ENCODE assay signal across 12 cellular contexts in genomic region chr6:105459884-105460283, GRCh38. TPM values are rescaled to one million over a fixed set of nuclear protein-coding genes. Genes with fewer than 3 reads are reported as not detected.
DNase-seq lines count a peak whose midpoint lies in the region; ATAC-seq, FAIRE-seq and TF ChIP-seq lines count a peak whose summit lies in the region.
"Had no signal": no experiment of that assay in that cellular context is flagged by ENCODE, and none has a peak within 500 bp of the region (broad histone marks: within the 10 kb centered on the region; RNA-seq: fewer than 3 reads in every experiment).

No MANE protein-coding gene starts in this region.

- H3K9ac ChIP-seq in adipocyte (ENCODE audit: low read length), result no peak overlapping the region
- H3K9ac ChIP-seq in keratinocyte (ENCODE audit: control insufficient read depth, extremely low read depth, insufficient read depth, low read length), result no peak overlapping the region

- no peaks in the 10 kb centered on the region for H3K36me3 Mint-ChIP-seq in CD8-positive, alpha-beta T cell
- H3K36me3 Mint-ChIP-seq: stimulated activated memory B cell treated with anti-CD40 and anti-IgM and Interleukin-4, amounts not matched to agents 10 μg/mL and 1 μg/mL and 100 μg/mL, for 72 hours had no signal

- peak overlapping the region; percentile 30 for H3K27ac ChIP-seq in CD8-positive, alpha-beta T cell (ENCODE audit: low read depth, low read length)
- H3K27ac ChIP-seq in keratinocyte (ENCODE audit: control insufficient read depth, insufficient read depth, low read length) (peak overlapping the region; percentile 83), right lobe of liver (no peak overlapping the region)

- no peaks in the 10 kb centered on the region for H3K9me3 Mint-ChIP-seq in CD8-positive, alpha-beta T cell

- peaks cover 39% of the 10 kb centered on the region for H3K4me1 Mint-ChIP-seq in CD8-positive, alpha-beta T cell (ENCODE audit: low read depth)

- H3K4me3 Mint-ChIP-seq in CD8-positive, alpha-beta T cell, result peak overlapping the region; percentile 33

- no peaks in the 10 kb centered on the region for H3K9me3 ChIP-seq in CD8-positive, alpha-beta T cell (ENCODE audit: low read length)
- H3K9me3 ChIP-seq in adipocyte (ENCODE audit: control insufficient read depth, low read length) (no peaks in the 10 kb centered on the region), keratinocyte (ENCODE audit: control insufficient read depth, low read depth, low read length) (peaks cover 1% of the 10 kb centered on the region), right lobe of liver (no peaks in the 10 kb centered on the region)

- no peak overlapping the region for H3K4me3 ChIP-seq in CD8-positive, alpha-beta T cell (ENCODE audit: low read depth, low read length)
- H3K4me3 ChIP-seq in adipocyte (ENCODE audit: low read length), result no peak overlapping the region
- no peak overlapping the region for H3K4me3 ChIP-seq in keratinocyte (ENCODE audit: control insufficient read depth in 2 of 3, extremely low read depth in 1 of 3, insufficient read depth in 2 of 3, low read depth in 1 of 3, low read length in 3 of 3)
- H3K4me3 ChIP-seq in right lobe of liver, result no peak overlapping the region
- H3K4me3 ChIP-seq: heart right ventricle had no signal

- no peak for DNase-seq in CD8-positive, alpha-beta T cell
- DNase-seq in LoVo (ENCODE audit: low spot score), result peak; percentile 26
- peak; percentile 7 for DNase-seq in adipocyte (ENCODE audit: low read depth)
- peak; percentile 40 for DNase-seq in keratinocyte (ENCODE audit: low read depth, low spot score)
- no peak for DNase-seq in NCI-H774 (lab: John Stamatoyannopoulos, UW)
- DNase-seq in NCI-H1092 treated with DMSO at 0.1 percent for 48 hours (lab: John Stamatoyannopoulos, UW), result no peak
- DNase-seq in iPS-NIHi11 (ENCODE audit: low spot score), result no peak
- no peak for DNase-seq in right lobe of liver
- DNase-seq: activated T-cell treated with anti-CD3 and anti-CD28 coated beads for 4 hours; central memory CD4-positive, alpha-beta T cell; heart right ventricle had no signal

- H2AFZ ChIP-seq in keratinocyte (ENCODE audit: control insufficient read depth, low read length), result peak overlapping the region; percentile 11

- H3K79me2 ChIP-seq in keratinocyte (ENCODE audit: control insufficient read depth, insufficient read depth, low read length), result no peaks in the 10 kb centered on the region

- peaks cover 3% of the 10 kb centered on the region for H3K4me1 ChIP-seq in CD8-positive, alpha-beta T cell (ENCODE audit: insufficient read depth, low read length)
- H3K4me1 ChIP-seq in adipocyte (ENCODE audit: control insufficient read depth, insufficient read depth, low read length) (no peaks in the 10 kb centered on the region), keratinocyte (ENCODE audit: control insufficient read depth, extremely low read depth, insufficient read depth, low read length) (peaks cover 12% of the 10 kb centered on the region), right lobe of liver (no peaks in the 10 kb centered on the region)

- H4K20me1 ChIP-seq in keratinocyte (ENCODE audit: control insufficient read depth, extremely low read depth, insufficient read depth, low read length), result no peaks in the 10 kb centered on the region

- peak overlapping the region; percentile 63 for H3K4me2 ChIP-seq in keratinocyte (ENCODE audit: control insufficient read depth, extremely low read depth, insufficient read depth, low read depth, low read length)

- peak overlapping the region; percentile 72 for H3K27ac Mint-ChIP-seq in CD8-positive, alpha-beta T cell

- no peaks in the 10 kb centered on the region for H3K9me1 ChIP-seq in keratinocyte (ENCODE audit: control insufficient read depth, extremely low read depth, insufficient read depth, low read length)

- no peak for TF ChIP-seq CTCF in CD8-positive, alpha-beta T cell (IDR thresholded peaks at IDR 0.05)
- TF ChIP-seq CTCF in keratinocyte (optimal IDR thresholded peaks at IDR 0.05 in 1 of 3, IDR thresholded peaks at IDR 0.05 in 1 of 3, conservative IDR thresholded peaks at IDR 0.05 in 1 of 3; ENCODE audit: extremely low read depth in 1 of 3, insufficient read depth in 2 of 3, low read length in 3 of 3) (no peak), right lobe of liver (IDR thresholded peaks at IDR 0.05) (no peak)

- intact Hi-C loops in CD8-positive, alpha-beta T cell (cut with DNase I, micrococcal nuclease), result loop anchor here (10.0 kb wide), 2 partner anchors 535 to 625 kb away; partner anchors contain the start of gene PRDM1 (in 1 of the 2)
- intact Hi-C loops in right lobe of liver (cut with DNase I), result no loop called here

- no peak for ATAC-seq in CD8-positive, alpha-beta T cell
- no peak for ATAC-seq in right lobe of liver

- 33% methylated on average over 1 of the region's 1 CpG for WGBS in right lobe of liver (ENCODE audit: insufficient coverage, low coverage, low lambda C conversion rate, missing lambda C conversion rate)

- FAIRE-seq in keratinocyte (lab: Jason Lieb, UNC), result peak; percentile 79

- TF ChIP-seq POLR2A in right lobe of liver (IDR thresholded peaks at IDR 0.05), result no peak

- H3K27me3 Mint-ChIP-seq in CD8-positive, alpha-beta T cell (ENCODE audit: low read depth), result no peaks in the 10 kb centered on the region

- CTCF ChIA-PET in CD8-positive, alpha-beta T cell (lab: Charles Lee), result no interaction called here

- H3K27me3 ChIP-seq in CD8-positive, alpha-beta T cell (ENCODE audit: insufficient read depth, low read length), result no peaks in the 10 kb centered on the region
- no peaks in the 10 kb centered on the region for H3K27me3 ChIP-seq in adipocyte (replicated peaks; ENCODE audit: control insufficient read depth, insufficient read depth, low read length)
- no peaks in the 10 kb centered on the region for H3K27me3 ChIP-seq in keratinocyte (ENCODE audit: control insufficient read depth, extremely low read depth, insufficient read depth, low read length)
- H3K27me3 ChIP-seq in right lobe of liver, result peaks cover 0 to 8% of the 10 kb centered on the region in 2 donors

- no peaks in the 10 kb centered on the region for H3K36me3 ChIP-seq in CD8-positive, alpha-beta T cell (ENCODE audit: insufficient read depth, low read length)
- H3K36me3 ChIP-seq in adipocyte (ENCODE audit: control insufficient read depth, insufficient read depth, low read length, severe bottlenecking) (no peaks in the 10 kb centered on the region), keratinocyte (ENCODE audit: control insufficient read depth in 2 of 2, extremely low read depth in 1 of 2, insufficient read depth in 2 of 2, low read length in 2 of 2) (no peaks in the 10 kb centered on the region), right lobe of liver (no peaks in the 10 kb centered on the region)
- H3K36me3 ChIP-seq: heart right ventricle had no signal

- POLR2A ChIA-PET in CD8-positive, alpha-beta T cell (lab: Charles Lee), result no interaction called here

- dilution Hi-C loops in keratinocyte (cut with MboI; ENCODE audit: extremely low pct_ligation_motif_present, low sequenced_read_pairs), result no loop called here

RNA-seq across cellular contexts. Expression of gene PREP, which starts 57.0 kb away (rescaled TPM):
- total RNA-seq in CD8-positive, alpha-beta T cell, result 10 to 100 TPM; 15.7 to 17.6 TPM
- 34.5 to 75.6 TPM (median 48.3 TPM) in 3 replicates for polyA plus RNA-seq in keratinocyte
- 21.3 TPM for polyA plus RNA-seq in keratinocyte (2011; ENCODE audit: low read depth)
- 40.7 and 53.0 TPM in 2 replicates for polyA plus RNA-seq in keratinocyte (2011; cell fraction: cytosol; rRNA removed)
- polyA plus RNA-seq in keratinocyte (2011; cell fraction: nucleus; rRNA removed), result 68.8 and 78.5 TPM in 2 replicates
- 48.0 and 64.3 TPM in 2 replicates for polyA plus RNA-seq in keratinocyte (2012; ENCODE audit: low replicate concordance)
- 40.6 to 78.5 TPM (median 44.3 TPM) in 3 replicates for polyA minus RNA-seq in keratinocyte
- 25.9 TPM for polyA minus RNA-seq in keratinocyte (2011; cell fraction: cytosol; rRNA and poly(A)+ RNA removed)
- 37.9 and 87.7 TPM in 2 replicates for polyA minus RNA-seq in keratinocyte (2011; cell fraction: nucleus; rRNA and poly(A)+ RNA removed)
- total RNA-seq in right lobe of liver, result 10 to 100 TPM; 14.8 to 18.8 (median 16.7) TPM

Comparison
In these comparisons a context has a peak if more than half of its experiments do, and no peak if none do; other contexts are left out.
1. DNase-seq: peak in LoVo (single experiment), adipocyte (single experiment) and keratinocyte (single experiment); none in CD8-positive, alpha-beta T cell (0 of 7), NCI-H774 (single experiment), NCI-H1092 treated with DMSO at 0.1 percent for 48 hours (single experiment), iPS-NIHi11 (single experiment) and right lobe of liver (0 of 3).
2. H3K27ac ChIP-seq: peak in CD8-positive, alpha-beta T cell (single experiment) and keratinocyte (single experiment); none in right lobe of liver (0 of 3).
3. intact Hi-C loops: an anchor here in CD8-positive, alpha-beta T cell (10.0 kb wide); none called in right lobe of liver.